19 cellular contexts compared by ENCODE assay signal in genomic region chr1:91637539-91637994, GRCh38.
"Had no signal": no experiment of that assay in that cellular context is flagged by ENCODE, and none has a peak within 500 bp of the region (broad histone marks: within the 10 kb centered on the region; RNA-seq: fewer than 3 reads in every experiment).

No MANE protein-coding gene starts in this region.

- DNase-seq: activated naive CD4-positive, alpha-beta T cell treated with Interleukin-2 at 50 U/mL for 16 hours; activated T-cell treated with anti-CD3 and anti-CD28 coated beads for 4 hours; cerebellar nuclear complex; esophagus squamous epithelium; glutamatergic neuron; hypothalamus; kidney glomerular epithelial cell; mucosa of descending colon; naive thymus-derived CD4-positive, alpha-beta T cell; nucleus accumbens; stimulated activated naive CD8-positive, alpha-beta T cell treated with anti-CD3 and anti-CD28 coated beads, Interleukin-15, Interleukin-2, amounts not matched to agents 100 U/mL and 50 U/mL, for 24 hours; trophoblast cell had no signal

- H3K4me2 ChIP-seq: smooth muscle cell had no signal

- H3K27me3 Mint-ChIP-seq: dendritic cell treated with granulocyte-macrophage colony-stimulating factor and Interleukin-4, amounts not matched to agents 40 ng/mL and 50 ng/mL, for 4 days had no signal

- H3K27ac Mint-ChIP-seq: dendritic cell treated with granulocyte-macrophage colony-stimulating factor and Interleukin-4, amounts not matched to agents 40 ng/mL and 50 ng/mL, for 4 days had no signal

- H3K4me1 ChIP-seq: ascending aorta, breast epithelium, esophagus squamous epithelium, right atrium auricular region, suprapubic skin had no signal

- H3K27me3 ChIP-seq: ascending aorta, breast epithelium, esophagus squamous epithelium, right atrium auricular region, suprapubic skin had no signal

- H3K4me3 ChIP-seq: ascending aorta, breast epithelium, esophagus squamous epithelium, lung, mucosa of descending colon, right atrium auricular region, smooth muscle cell, suprapubic skin had no signal

- H3K9me3 ChIP-seq: ascending aorta, breast epithelium, esophagus squamous epithelium, mucosa of descending colon, right atrium auricular region, suprapubic skin had no signal

- H3K4me3 Mint-ChIP-seq: dendritic cell treated with granulocyte-macrophage colony-stimulating factor and Interleukin-4, amounts not matched to agents 40 ng/mL and 50 ng/mL, for 4 days; naive thymus-derived CD4-positive, alpha-beta T cell had no signal

- H3K27ac ChIP-seq: ascending aorta, breast epithelium, right atrium auricular region, suprapubic skin had no signal

- H3K36me3 ChIP-seq: ascending aorta, breast epithelium, esophagus squamous epithelium, right atrium auricular region, suprapubic skin had no signal

- ATAC-seq: mucosa of descending colon; naive thymus-derived CD4-positive, alpha-beta T cell; stimulated activated naive CD8-positive, alpha-beta T cell treated with anti-CD3 and anti-CD28 coated beads, Interleukin-15, Interleukin-2, amounts not matched to agents 100 U/mL and 50 U/mL, for 24 hours had no signal
